In genomic region chr17:42025191-42025579, GRCh38 we compare ENCODE assay signal across 1 cellular context.
TF ChIP-seq lines count a peak whose summit lies in the region.

No MANE protein-coding gene starts in this region.

TF ChIP-seq in endothelial cell of umbilical vein, 7 proteins besides CTCF, POLR2A, EP300 and RAD21:
- no peak for TF ChIP-seq JUN (IDR thresholded peaks at IDR 0.05; ENCODE audit: borderline replicate concordance, insufficient read depth, insufficient read length, low read depth)
